ENCODE assay signal across 24 cellular contexts in the genomic region with DNA sequence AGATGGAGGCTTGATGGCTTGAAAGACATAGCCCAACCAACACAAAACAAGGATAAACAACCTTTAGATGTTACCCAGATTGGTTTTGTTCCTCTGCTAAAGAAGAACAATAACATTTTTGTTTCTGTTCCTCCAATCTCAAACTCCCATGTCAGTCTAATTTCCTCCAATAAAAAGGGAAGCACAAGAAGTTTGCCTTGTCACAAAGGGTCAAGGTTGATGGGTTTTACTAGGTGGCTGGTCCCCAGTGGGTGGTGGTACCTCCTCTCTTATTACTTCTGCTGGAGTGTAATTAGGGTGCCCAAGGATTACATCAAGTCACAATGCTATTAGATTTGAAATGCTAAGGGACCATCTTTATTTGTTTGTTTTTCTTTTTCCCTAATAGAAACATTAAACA.
"Had no signal": no experiment of that assay in that cellular context is flagged by ENCODE, and none has a peak within 500 bp of the region (broad histone marks: within the 10 kb centered on the region; RNA-seq: fewer than 3 reads in every experiment).

No MANE protein-coding gene starts in this region.

- H3K27ac Mint-ChIP-seq: activated B cell treated with CpG ODN at 0.5 μM for 24 hours; activated CD8-positive, alpha-beta T cell treated with anti-CD3 and anti-CD28 coated beads, Interleukin-2, amount 10 ng/mL, durations not matched to agents 7 days and 5 days; activated naive CD4-positive, alpha-beta T cell treated with anti-CD3 and anti-CD28 coated beads, Interleukin-2, amount 50 U/mL, for 24 hours; activated naive CD8-positive, alpha-beta T cell treated with anti-CD3 and anti-CD28 coated beads, Interleukin-2, amount 50 U/mL, for 24 hours; activated T-helper 1 cell treated with anti-CD3 and anti-CD28 coated beads, Interleukin-12 subunit alpha, Interleukin-12 subunit beta, Interleukin-2, Interleukin-4 antibody, amounts not matched to agents 30 ng/mL and 10 ng/mL and 1 ng/mL, durations not matched to agents 14 hours and 24 hours and 36 hours; brain; T-cell had no signal

- ATAC-seq: activated CD8-positive, alpha-beta T cell treated with anti-CD3 and anti-CD28 coated beads, Interleukin-2, amount 10 ng/mL, durations not matched to agents 7 days and 5 days; activated naive CD8-positive, alpha-beta T cell treated with anti-CD3 and anti-CD28 coated beads, Interleukin-2, amount 50 U/mL, for 24 hours; PC-3; T-cell had no signal

- H3K27me3 Mint-ChIP-seq: activated naive CD4-positive, alpha-beta T cell treated with anti-CD3 and anti-CD28 coated beads, Interleukin-2, amount 50 U/mL, for 24 hours; activated naive CD8-positive, alpha-beta T cell treated with anti-CD3 and anti-CD28 coated beads, Interleukin-2, amount 50 U/mL, for 24 hours; brain; T-cell had no signal

- H3K4me1 Mint-ChIP-seq: activated naive CD4-positive, alpha-beta T cell treated with anti-CD3 and anti-CD28 coated beads, Interleukin-2, amount 50 U/mL, for 24 hours; T-cell had no signal

- H3K36me3 Mint-ChIP-seq: brain had no signal

- H3K9me3 Mint-ChIP-seq: activated B cell treated with CpG ODN at 0.5 μM for 24 hours; activated naive CD4-positive, alpha-beta T cell treated with anti-CD3 and anti-CD28 coated beads, Interleukin-2, amount 50 U/mL, for 24 hours; activated naive CD8-positive, alpha-beta T cell treated with anti-CD3 and anti-CD28 coated beads, Interleukin-2, amount 50 U/mL, for 24 hours; activated T-helper 1 cell treated with anti-CD3 and anti-CD28 coated beads, Interleukin-12 subunit alpha, Interleukin-12 subunit beta, Interleukin-2, Interleukin-4 antibody, amounts not matched to agents 30 ng/mL and 10 ng/mL and 1 ng/mL, durations not matched to agents 14 hours and 24 hours and 36 hours; T-cell had no signal

- DNase-seq: activated B cell treated with CpG ODN at 0.5 μM for 24 hours; activated CD8-positive, alpha-beta memory T cell treated with anti-CD3 and anti-CD28 coated beads, Interleukin-2, amount 50 U/mL, for 48 hours; activated CD8-positive, alpha-beta T cell treated with anti-CD3 and anti-CD28 coated beads, Interleukin-2, amount 10 ng/mL, durations not matched to agents 7 days and 5 days; activated effector memory CD4-positive, alpha-beta T cell treated with Interleukin-2 at 50 U/mL for 16 hours; activated naive CD4-positive, alpha-beta T cell; activated naive CD8-positive, alpha-beta T cell treated with anti-CD3 and anti-CD28 coated beads, Interleukin-2, amount 50 U/mL, for 24 hours; activated T-cell treated with anti-CD3 and anti-CD28 coated beads, Interleukin-2, amount 50 U/mL, for 1 hour; amniotic stem cell; KG1; NCI-H1105; NCI-H1436; NCI-H1694 treated with DMSO at 0.1 percent for 48 hours; NCI-H2029 treated with DMSO at 0.1 percent for 48 hours; NCI-H446; NCI-H524; NCI-H82; PC-3; SHP77 treated with DMSO at 0.1 percent for 48 hours; T-cell; T-helper 2 cell; T1000 had no signal

- H3K4me3 Mint-ChIP-seq: activated B cell treated with CpG ODN at 0.5 μM for 24 hours; activated CD8-positive, alpha-beta T cell treated with anti-CD3 and anti-CD28 coated beads, Interleukin-2, amount 10 ng/mL, durations not matched to agents 7 days and 5 days; activated naive CD4-positive, alpha-beta T cell treated with anti-CD3 and anti-CD28 coated beads, Interleukin-2, amount 50 U/mL, for 24 hours; activated naive CD8-positive, alpha-beta T cell treated with anti-CD3 and anti-CD28 coated beads, Interleukin-2, amount 50 U/mL, for 24 hours; activated T-helper 1 cell treated with anti-CD3 and anti-CD28 coated beads, Interleukin-12 subunit alpha, Interleukin-12 subunit beta, Interleukin-2, Interleukin-4 antibody, amounts not matched to agents 30 ng/mL and 10 ng/mL and 1 ng/mL, durations not matched to agents 14 hours and 24 hours and 36 hours; brain; T-cell had no signal
